9 cellular contexts compared by ENCODE assay signal in the genomic region with DNA sequence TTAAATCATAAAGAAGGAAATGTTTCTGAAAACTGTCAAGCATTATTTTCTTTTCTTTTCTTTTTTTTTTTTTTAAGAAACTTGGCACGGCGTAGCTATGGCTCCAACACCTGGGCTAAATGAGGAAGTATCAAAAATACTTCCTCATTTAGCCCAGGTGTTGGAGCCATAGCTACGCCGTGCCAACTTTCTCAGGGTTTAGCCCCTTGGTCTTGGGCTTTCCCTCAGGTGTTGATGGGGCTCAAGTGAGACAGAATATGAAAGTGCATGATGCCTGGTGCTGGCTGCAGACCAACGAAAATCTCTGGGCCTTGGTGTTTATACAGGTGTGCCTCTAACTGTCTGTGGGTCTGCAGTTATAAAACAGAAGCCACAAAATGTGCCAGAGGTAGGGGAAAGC.
DNase-seq lines count a peak whose midpoint lies in the region; ATAC-seq and TF ChIP-seq lines count a peak whose summit lies in the region.
"Had no signal": no experiment of that assay in that cellular context is flagged by ENCODE, and none has a peak within 500 bp of the region (broad histone marks: within the 10 kb centered on the region; RNA-seq: fewer than 3 reads in every experiment).

No MANE protein-coding gene starts in this region.

- H3K27ac Mint-ChIP-seq in stimulated activated memory B cell treated with anti-CD40 and anti-IgM and Interleukin-4, amounts not matched to agents 10 μg/mL and 1 μg/mL and 100 μg/mL, for 72 hours, result peak overlapping the region; percentile 81
- no peak overlapping the region for H3K27ac Mint-ChIP-seq in progenitor cell of endocrine pancreas

- peaks cover 48% of the 10 kb centered on the region for H3K4me1 Mint-ChIP-seq in stimulated activated memory B cell treated with anti-CD40 and anti-IgM and Interleukin-4, amounts not matched to agents 10 μg/mL and 1 μg/mL and 100 μg/mL, for 72 hours
- H3K4me1 Mint-ChIP-seq in progenitor cell of endocrine pancreas (ENCODE audit: low read depth), result no peaks in the 10 kb centered on the region

- peak; percentile 39 for ATAC-seq in GM19328 (IDR thresholded peaks at IDR 0.05; ENCODE audit: unreplicated experiment)
- ATAC-seq in HG02885 (IDR thresholded peaks at IDR 0.05; ENCODE audit: poor library complexity, unreplicated experiment), result peak; percentile 40
- ATAC-seq in stimulated activated memory B cell treated with anti-CD40 and anti-IgM and Interleukin-4, amounts not matched to agents 10 μg/mL and 1 μg/mL and 100 μg/mL, for 72 hours, result peak; percentile 92

- H3K9me3 Mint-ChIP-seq in stimulated activated memory B cell treated with anti-CD40 and anti-IgM and Interleukin-4, amounts not matched to agents 10 μg/mL and 1 μg/mL and 100 μg/mL, for 72 hours, result no peaks in the 10 kb centered on the region
- no peaks in the 10 kb centered on the region for H3K9me3 Mint-ChIP-seq in progenitor cell of endocrine pancreas (ENCODE audit: low read depth)

- peaks cover 7% of the 10 kb centered on the region for H3K36me3 Mint-ChIP-seq in stimulated activated memory B cell treated with anti-CD40 and anti-IgM and Interleukin-4, amounts not matched to agents 10 μg/mL and 1 μg/mL and 100 μg/mL, for 72 hours
- no peaks in the 10 kb centered on the region for H3K36me3 Mint-ChIP-seq in progenitor cell of endocrine pancreas (ENCODE audit: insufficient read depth)

- peak overlapping the region; percentile 50 for H3K4me3 Mint-ChIP-seq in stimulated activated memory B cell treated with anti-CD40 and anti-IgM and Interleukin-4, amounts not matched to agents 10 μg/mL and 1 μg/mL and 100 μg/mL, for 72 hours
- H3K4me3 Mint-ChIP-seq in progenitor cell of endocrine pancreas (ENCODE audit: low read depth), result no peak overlapping the region

- DNase-seq in NCI-H2029 (lab: John Stamatoyannopoulos, UW), result peak; percentile 93
- no peak for DNase-seq in GM20000 (ENCODE audit: low spot score)
- DNase-seq in progenitor cell of endocrine pancreas (ENCODE audit: low spot score, unreplicated experiment), result no peak
- no peak for DNase-seq in cerebellum (ENCODE audit: low spot score)
- DNase-seq: erythroblast, mesendoderm had no signal

- TF ChIP-seq CTCF in GM20000 (IDR thresholded peaks at IDR 0.05; ENCODE audit: extremely low read depth, missing control alignments), result no peak
- no peak for TF ChIP-seq CTCF in progenitor cell of endocrine pancreas (IDR thresholded peaks at IDR 0.05; ENCODE audit: unreplicated experiment)

- H3K27me3 Mint-ChIP-seq in stimulated activated memory B cell treated with anti-CD40 and anti-IgM and Interleukin-4, amounts not matched to agents 10 μg/mL and 1 μg/mL and 100 μg/mL, for 72 hours, result no peaks in the 10 kb centered on the region
- no peaks in the 10 kb centered on the region for H3K27me3 Mint-ChIP-seq in progenitor cell of endocrine pancreas

Comparison
In these comparisons a context has a peak if more than half of its experiments do, and no peak if none do; other contexts are left out.
1. ATAC-seq: peak in every context shown above with its lines; median percentile 92 in stimulated activated memory B cell treated with anti-CD40 and anti-IgM and Interleukin-4, amounts not matched to agents 10 μg/mL and 1 μg/mL and 100 μg/mL, for 72 hours; 40 in HG02885; 39 in GM19328.